In the genomic region with DNA sequence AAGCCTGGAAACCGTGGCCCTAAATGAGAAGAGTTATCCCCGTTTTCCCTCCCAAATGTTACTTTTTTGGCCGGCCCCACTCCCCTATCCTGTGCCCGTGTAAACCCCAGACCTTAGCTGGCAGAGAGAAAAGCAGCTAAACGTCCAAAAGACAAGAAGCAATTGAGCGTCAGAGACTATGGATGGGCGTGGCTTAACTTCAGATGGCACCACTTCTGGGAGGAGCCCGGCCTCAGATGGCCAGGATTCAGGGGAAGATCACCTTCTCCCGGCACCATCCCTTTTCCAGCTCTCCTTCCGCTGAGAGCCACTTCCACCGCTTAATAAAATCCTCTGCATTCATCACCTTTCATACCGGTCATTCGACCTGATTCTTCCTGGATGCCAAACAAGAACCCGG, we compare ENCODE assay signal across 36 cellular contexts.
"Had no signal": no experiment of that assay in that cellular context is flagged by ENCODE, and none has a peak within 500 bp of the region (broad histone marks: within the 10 kb centered on the region; RNA-seq: fewer than 3 reads in every experiment).

No MANE protein-coding gene starts in this region.

- H3K27me3 Mint-ChIP-seq: activated CD4-positive, alpha-beta T cell treated with anti-CD3 and anti-CD28 coated beads for 36 hours; activated CD4-positive, alpha-beta T cell treated with anti-CD3 and anti-CD28 coated beads, Interleukin-2, amount 10 ng/mL, durations not matched to agents 7 days and 5 days; activated naive CD4-positive, alpha-beta T cell treated with anti-CD3 and anti-CD28 coated beads, Interleukin-2, amount 50 U/mL, for 24 hours; activated naive CD8-positive, alpha-beta T cell treated with anti-CD3 and anti-CD28 coated beads, Interleukin-2, amount 10 ng/mL, durations not matched to agents 7 days and 5 days; activated T-cell treated with anti-CD3 and anti-CD28 coated beads, Interleukin-2, amount 50 U/mL, for 24 hours; central memory CD8-positive, alpha-beta T cell had no signal

- H3K27me3 ChIP-seq: ascending aorta, cardiac muscle cell, MG63, Peyer's patch, SJSA1 had no signal

- H3K27ac ChIP-seq: ascending aorta, cardiac muscle cell, Peyer's patch, SJSA1 had no signal

- H3K4me3 ChIP-seq: ascending aorta, cardiac muscle cell, MG63, Peyer's patch, SJSA1 had no signal

- H3K4me1 Mint-ChIP-seq: activated CD4-positive, alpha-beta T cell treated with anti-CD3 and anti-CD28 coated beads for 36 hours; activated CD4-positive, alpha-beta T cell treated with anti-CD3 and anti-CD28 coated beads, Interleukin-2, amount 10 ng/mL, durations not matched to agents 7 days and 5 days; activated naive CD4-positive, alpha-beta T cell treated with anti-CD3 and anti-CD28 coated beads, Interleukin-2, amount 50 U/mL, for 24 hours; activated naive CD8-positive, alpha-beta T cell treated with anti-CD3 and anti-CD28 coated beads, Interleukin-2, amount 10 ng/mL, durations not matched to agents 7 days and 5 days; central memory CD8-positive, alpha-beta T cell had no signal

- ATAC-seq: activated CD4-positive, alpha-beta T cell treated with anti-CD3 and anti-CD28 coated beads for 36 hours; activated CD4-positive, CD25-positive, alpha-beta regulatory T cell treated with anti-CD3 and anti-CD28 coated beads, Interleukin-2, amount 50 U/mL, for 24 hours; activated CD8-positive, alpha-beta T cell treated with anti-CD3 and anti-CD28 coated beads, Interleukin-2, amount 10 ng/mL, durations not matched to agents 7 days and 5 days; PC-3 had no signal

- H3K4me2 ChIP-seq: SK-N-SH had no signal

- H3K27ac Mint-ChIP-seq: activated CD4-positive, alpha-beta T cell treated with anti-CD3 and anti-CD28 coated beads for 36 hours; activated CD4-positive, alpha-beta T cell treated with anti-CD3 and anti-CD28 coated beads, Interleukin-2, amount 10 ng/mL, durations not matched to agents 7 days and 5 days; activated CD8-positive, alpha-beta T cell treated with anti-CD3 and anti-CD28 coated beads, Interleukin-2, amount 10 ng/mL, durations not matched to agents 7 days and 5 days; activated naive CD4-positive, alpha-beta T cell treated with anti-CD3 and anti-CD28 coated beads, Interleukin-2, amount 50 U/mL, for 24 hours; activated naive CD8-positive, alpha-beta T cell treated with anti-CD3 and anti-CD28 coated beads, Interleukin-2, amount 10 ng/mL, durations not matched to agents 7 days and 5 days; activated T-cell treated with anti-CD3 and anti-CD28 coated beads, Interleukin-2, amount 50 U/mL, for 24 hours; activated T-helper 2 cell treated with anti-CD3 and anti-CD28 coated beads, Interferon-gamma antibody, Interleukin-2, Interleukin-4, amounts not matched to agents 10 μg/mL and 5 μg/mL and 100 μg/mL, durations not matched to agents 14 hours and 24 hours and 36 hours; T-helper 1 cell treated with Interleukin-12 subunit alpha and Interleukin-12 subunit beta and Interleukin-4 antibody, amounts not matched to agents 30 μg/mL and 1 μg/mL, for 36 hours; T-helper 2 cell treated with Interferon-gamma antibody and Interleukin-4, amounts not matched to agents 5 μg/mL and 100 μg/mL, for 36 hours had no signal

- H3K4me1 ChIP-seq: ascending aorta, Peyer's patch, SJSA1 had no signal

- DNase-seq: activated CD4-positive, alpha-beta T cell treated with anti-CD3 and anti-CD28 coated beads for 36 hours; activated CD4-positive, alpha-beta T cell treated with anti-CD3 and anti-CD28 coated beads, Interleukin-2, amount 10 ng/mL, durations not matched to agents 7 days and 5 days; activated CD4-positive, alpha-beta T cell treated with anti-CD3 and anti-CD28 coated beads, Interleukin-2, amount 50 U/mL, for 48 hours; activated CD8-positive, alpha-beta T cell treated with anti-CD3 and anti-CD28 coated beads, Interleukin-2, amount 10 ng/mL, durations not matched to agents 7 days and 5 days; activated gamma-delta T cell; activated naive CD4-positive, alpha-beta T cell treated with Interleukin-2 at 50 U/mL for 16 hours; activated naive CD8-positive, alpha-beta T cell treated with anti-CD3 and anti-CD28 coated beads, Interleukin-2, amount 10 ng/mL, durations not matched to agents 7 days and 5 days; activated T-cell treated with anti-CD3 and anti-CD28 coated beads, Interleukin-2, amount 50 U/mL, for 24 hours; amygdala; MG63; NCI-H1048; NCI-H1105 treated with DMSO at 0.1 percent for 48 hours; NCI-H1436; NCI-H1694; NCI-H1930; NCI-H2081 treated with DMSO at 0.1 percent for 48 hours; NCI-H226; NCI-H446 treated with DMSO at 0.1 percent for 48 hours; NCI-H524; NCI-H69; NCI-H82; NK-92 treated with Interleukin-12 subunit alpha and Interleukin-12 subunit beta, amount 100 ng/mL, for 24 hours; PC-3; Peyer's patch; RPMI8226; SHP77 treated with DMSO at 0.1 percent for 48 hours; SK-N-SH had no signal

- H3K9me3 ChIP-seq: ascending aorta, MG63, Peyer's patch, SJSA1, SK-N-SH had no signal

- H3K9me2 ChIP-seq: SK-N-SH had no signal

- H3K36me3 ChIP-seq: ascending aorta, cardiac muscle cell, MG63, Peyer's patch, SJSA1 had no signal

- H3K36me3 Mint-ChIP-seq: activated naive CD4-positive, alpha-beta T cell treated with anti-CD3 and anti-CD28 coated beads, Interleukin-2, amount 50 U/mL, for 24 hours; activated naive CD8-positive, alpha-beta T cell treated with anti-CD3 and anti-CD28 coated beads, Interleukin-2, amount 10 ng/mL, durations not matched to agents 7 days and 5 days had no signal

- H3K9ac ChIP-seq: SK-N-SH had no signal

- H3K4me3 Mint-ChIP-seq: activated CD4-positive, alpha-beta T cell treated with anti-CD3 and anti-CD28 coated beads for 36 hours; activated CD4-positive, alpha-beta T cell treated with anti-CD3 and anti-CD28 coated beads, Interleukin-2, amount 10 ng/mL, durations not matched to agents 7 days and 5 days; activated CD8-positive, alpha-beta T cell treated with anti-CD3 and anti-CD28 coated beads, Interleukin-2, amount 10 ng/mL, durations not matched to agents 7 days and 5 days; activated naive CD4-positive, alpha-beta T cell treated with anti-CD3 and anti-CD28 coated beads, Interleukin-2, amount 50 U/mL, for 24 hours; activated naive CD8-positive, alpha-beta T cell treated with anti-CD3 and anti-CD28 coated beads, Interleukin-2, amount 10 ng/mL, durations not matched to agents 7 days and 5 days; activated T-cell treated with anti-CD3 and anti-CD28 coated beads, Interleukin-2, amount 50 U/mL, for 24 hours; central memory CD8-positive, alpha-beta T cell; T-helper 1 cell treated with Interleukin-12 subunit alpha and Interleukin-12 subunit beta and Interleukin-4 antibody, amounts not matched to agents 30 μg/mL and 1 μg/mL, for 36 hours; T-helper 2 cell treated with Interferon-gamma antibody and Interleukin-4, amounts not matched to agents 5 μg/mL and 100 μg/mL, for 36 hours had no signal
